ENCODE assay signal across 22 cellular contexts in the genomic region with DNA sequence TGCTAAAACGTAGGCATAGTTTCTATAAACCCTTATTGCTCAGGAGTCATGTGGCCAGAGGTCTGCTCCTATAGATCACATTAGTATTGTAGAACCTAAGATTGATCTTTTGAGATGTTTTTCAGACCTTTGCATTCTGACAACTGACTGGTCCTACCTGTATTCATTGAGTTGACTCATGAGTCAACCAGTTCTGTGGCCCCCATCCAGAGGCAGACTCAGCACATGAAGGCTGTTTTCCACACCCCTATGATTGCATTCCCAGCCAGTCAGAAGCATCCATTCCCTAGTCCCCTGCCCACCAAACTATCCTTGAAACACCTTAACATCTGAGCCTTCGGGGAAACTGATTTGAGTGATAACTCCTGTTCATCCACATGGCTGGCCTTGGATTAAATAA.
"Had no signal": no experiment of that assay in that cellular context is flagged by ENCODE, and none has a peak within 500 bp of the region (broad histone marks: within the 10 kb centered on the region; RNA-seq: fewer than 3 reads in every experiment).

No MANE protein-coding gene starts in this region.

- H3K9me3 ChIP-seq: SK-N-SH had no signal

- H3K27ac ChIP-seq: RWPE1 had no signal

- DNase-seq: IMR-90, Karpas-422, KG1, MM.1S, NCI-H1092 treated with DMSO at 0.1 percent for 48 hours, NCI-H1436, NCI-H187, NCI-H2029, NCI-H2081 treated with DMSO at 0.1 percent for 48 hours, NCI-H2171, NCI-H226, NCI-H446, NCI-H510A, NCI-H524 treated with DMSO at 0.1 percent for 48 hours, NCI-H69, NCI-H774, SHP77, SK-N-SH, SW 1271 had no signal

- H3K4me2 ChIP-seq: SK-N-SH had no signal

- ATAC-seq: HepG2, Panc1 had no signal

- H3K9me2 ChIP-seq: SK-N-SH had no signal

- H3K9ac ChIP-seq: SK-N-SH had no signal

- FAIRE-seq: HepG2 had no signal
